Comparison of ENCODE assay signal across 2 cellular contexts in the genomic region with DNA sequence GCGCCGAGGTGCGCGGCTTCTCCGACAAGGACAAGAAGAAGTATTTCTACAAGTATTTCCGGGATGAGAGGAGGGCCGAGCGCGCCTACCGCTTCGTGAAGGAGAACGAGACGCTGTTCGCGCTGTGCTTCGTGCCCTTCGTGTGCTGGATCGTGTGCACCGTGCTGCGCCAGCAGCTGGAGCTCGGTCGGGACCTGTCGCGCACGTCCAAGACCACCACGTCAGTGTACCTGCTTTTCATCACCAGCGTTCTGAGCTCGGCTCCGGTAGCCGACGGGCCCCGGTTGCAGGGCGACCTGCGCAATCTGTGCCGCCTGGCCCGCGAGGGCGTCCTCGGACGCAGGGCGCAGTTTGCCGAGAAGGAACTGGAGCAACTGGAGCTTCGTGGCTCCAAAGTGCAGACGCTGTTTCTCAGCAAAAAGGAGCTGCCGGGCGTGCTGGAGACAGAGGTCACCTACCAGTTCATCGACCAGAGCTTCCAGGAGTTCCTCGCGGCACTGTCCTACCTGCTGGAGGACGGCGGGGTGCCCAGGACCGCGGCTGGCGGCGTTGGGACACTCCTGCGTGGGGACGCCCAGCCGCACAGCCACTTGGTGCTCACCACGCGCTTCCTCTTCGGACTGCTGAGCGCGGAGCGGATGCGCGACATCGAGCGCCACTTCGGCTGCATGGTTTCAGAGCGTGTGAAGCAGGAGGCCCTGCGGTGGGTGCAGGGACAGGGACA.
TF ChIP-seq lines count a peak whose summit lies in the region.

No MANE protein-coding gene starts in this region.

TF ChIP-seq in SK-N-SH, 30 proteins besides CTCF, POLR2A, EP300 and RAD21 (continued from another document):
- no peak for TF ChIP-seq RXRA (IDR thresholded peaks at IDR 0.05; ENCODE audit: borderline replicate concordance, low read depth)
- TF ChIP-seq GABPA (IDR thresholded peaks at IDR 0.05; ENCODE audit: low read depth), result no peak
- TF ChIP-seq FOXJ3 (CRISPR knock-in tag; IDR thresholded peaks at IDR 0.05), result no peak
- no peak for TF ChIP-seq GATA2 (CRISPR knock-in tag; IDR thresholded peaks at IDR 0.05)
- TF ChIP-seq, protein P1, sequence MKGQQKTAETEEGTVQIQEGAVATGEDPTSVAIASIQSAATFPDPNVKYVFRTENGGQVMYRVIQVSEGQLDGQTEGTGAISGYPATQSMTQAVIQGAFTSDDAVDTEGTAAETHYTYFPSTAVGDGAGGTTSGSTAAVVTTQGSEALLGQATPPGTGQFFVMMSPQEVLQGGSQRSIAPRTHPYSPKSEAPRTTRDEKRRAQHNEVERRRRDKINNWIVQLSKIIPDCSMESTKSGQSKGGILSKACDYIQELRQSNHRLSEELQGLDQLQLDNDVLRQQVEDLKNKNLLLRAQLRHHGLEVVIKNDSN (IDR thresholded peaks at IDR 0.05; ENCODE audit: borderline replicate concordance, low read depth), result no peak
- no peak for TF ChIP-seq NRF1 (IDR thresholded peaks at IDR 0.05; ENCODE audit: low read depth, low read length)
- TF ChIP-seq MEF2A (IDR thresholded peaks at IDR 0.05; ENCODE audit: borderline replicate concordance, low read depth), result no peak
- TF ChIP-seq POLR2AphosphoS5 (IDR thresholded peaks at IDR 0.05; ENCODE audit: low read depth, low read length), result no peak
- no peak for TF ChIP-seq FOSL2 (IDR thresholded peaks at IDR 0.05; ENCODE audit: borderline replicate concordance, low read depth)
- TF ChIP-seq TCF12 (IDR thresholded peaks at IDR 0.05), result no peak
- TF ChIP-seq JUND (IDR thresholded peaks at IDR 0.05), result no peak
- no peak for TF ChIP-seq RFX5 (IDR thresholded peaks at IDR 0.05; ENCODE audit: low read length)
- TF ChIP-seq TEAD4 (IDR thresholded peaks at IDR 0.05; ENCODE audit: borderline replicate concordance, insufficient read depth), result no peak
- TF ChIP-seq ELF1 (IDR thresholded peaks at IDR 0.05), result no peak
- TF ChIP-seq SMC3 (IDR thresholded peaks at IDR 0.05; ENCODE audit: low read depth, low read length), result no peak
- TF ChIP-seq SIN3A (IDR thresholded peaks at IDR 0.05; ENCODE audit: borderline replicate concordance, low read depth, low read length), result no peak
- TF ChIP-seq TAF1 (IDR thresholded peaks at IDR 0.05; ENCODE audit: borderline replicate concordance, low read depth, low read length), result no peak
- TF ChIP-seq, protein P2, sequence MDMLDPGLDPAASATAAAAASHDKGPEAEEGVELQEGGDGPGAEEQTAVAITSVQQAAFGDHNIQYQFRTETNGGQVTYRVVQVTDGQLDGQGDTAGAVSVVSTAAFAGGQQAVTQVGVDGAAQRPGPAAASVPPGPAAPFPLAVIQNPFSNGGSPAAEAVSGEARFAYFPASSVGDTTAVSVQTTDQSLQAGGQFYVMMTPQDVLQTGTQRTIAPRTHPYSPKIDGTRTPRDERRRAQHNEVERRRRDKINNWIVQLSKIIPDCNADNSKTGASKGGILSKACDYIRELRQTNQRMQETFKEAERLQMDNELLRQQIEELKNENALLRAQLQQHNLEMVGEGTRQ (IDR thresholded peaks at IDR 0.05; ENCODE audit: borderline replicate concordance, low read depth, low read length), result no peak

TF ChIP-seq in SK-N-SH treated with all-trans-retinoic acid at 6 μM for 48 hours, 23 proteins besides CTCF, POLR2A, EP300 and RAD21 (continued from another document):
- no peak for TF ChIP-seq ARNTL (CRISPR knock-in tag; IDR thresholded peaks at IDR 0.05; ENCODE audit: borderline replicate concordance, low read depth)
- TF ChIP-seq, protein P3, sequence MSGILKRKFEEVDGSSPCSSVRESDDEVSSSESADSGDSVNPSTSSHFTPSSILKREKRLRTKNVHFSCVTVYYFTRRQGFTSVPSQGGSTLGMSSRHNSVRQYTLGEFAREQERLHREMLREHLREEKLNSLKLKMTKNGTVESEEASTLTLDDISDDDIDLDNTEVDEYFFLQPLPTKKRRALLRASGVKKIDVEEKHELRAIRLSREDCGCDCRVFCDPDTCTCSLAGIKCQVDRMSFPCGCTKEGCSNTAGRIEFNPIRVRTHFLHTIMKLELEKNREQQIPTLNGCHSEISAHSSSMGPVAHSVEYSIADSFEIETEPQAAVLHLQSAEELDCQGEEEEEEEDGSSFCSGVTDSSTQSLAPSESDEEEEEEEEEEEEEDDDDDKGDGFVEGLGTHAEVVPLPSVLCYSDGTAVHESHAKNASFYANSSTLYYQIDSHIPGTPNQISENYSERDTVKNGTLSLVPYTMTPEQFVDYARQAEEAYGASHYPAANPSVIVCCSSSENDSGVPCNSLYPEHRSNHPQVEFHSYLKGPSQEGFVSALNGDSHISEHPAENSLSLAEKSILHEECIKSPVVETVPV (CRISPR knock-in tag; IDR thresholded peaks at IDR 0.05), result no peak
- no peak for TF ChIP-seq ZNF565 (CRISPR knock-in tag; conservative IDR thresholded peaks at IDR 0.05; ENCODE audit: low read depth)
- TF ChIP-seq PPARA (CRISPR knock-in tag; IDR thresholded peaks at IDR 0.05; ENCODE audit: borderline replicate concordance), result no peak
- TF ChIP-seq TOX (CRISPR knock-in tag; IDR thresholded peaks at IDR 0.05; ENCODE audit: borderline replicate concordance), result no peak
- TF ChIP-seq ZNF70 (CRISPR knock-in tag; IDR thresholded peaks at IDR 0.05), result no peak
- TF ChIP-seq ZFP30 (CRISPR knock-in tag; IDR thresholded peaks at IDR 0.05), result no peak
- TF ChIP-seq, protein P4, sequence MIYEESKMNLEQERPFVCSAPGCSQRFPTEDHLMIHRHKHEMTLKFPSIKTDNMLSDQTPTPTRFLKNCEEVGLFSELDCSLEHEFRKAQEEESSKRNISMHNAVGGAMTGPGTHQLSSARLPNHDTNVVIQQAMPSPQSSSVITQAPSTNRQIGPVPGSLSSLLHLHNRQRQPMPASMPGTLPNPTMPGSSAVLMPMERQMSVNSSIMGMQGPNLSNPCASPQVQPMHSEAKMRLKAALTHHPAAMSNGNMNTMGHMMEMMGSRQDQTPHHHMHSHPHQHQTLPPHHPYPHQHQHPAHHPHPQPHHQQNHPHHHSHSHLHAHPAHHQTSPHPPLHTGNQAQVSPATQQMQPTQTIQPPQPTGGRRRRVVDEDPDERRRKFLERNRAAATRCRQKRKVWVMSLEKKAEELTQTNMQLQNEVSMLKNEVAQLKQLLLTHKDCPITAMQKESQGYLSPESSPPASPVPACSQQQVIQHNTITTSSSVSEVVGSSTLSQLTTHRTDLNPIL (CRISPR knock-in tag; IDR thresholded peaks at IDR 0.05; ENCODE audit: low read depth), result no peak
- no peak for TF ChIP-seq GLIS3 (CRISPR knock-in tag; IDR thresholded peaks at IDR 0.05)
- no peak for TF ChIP-seq ISL1 (CRISPR knock-in tag; IDR thresholded peaks at IDR 0.05)
- no peak for TF ChIP-seq ZFP3 (CRISPR knock-in tag; IDR thresholded peaks at IDR 0.05)
- no peak for TF ChIP-seq SNAI2 (CRISPR knock-in tag; IDR thresholded peaks at IDR 0.05)
- no peak for TF ChIP-seq TCF4 (CRISPR knock-in tag; IDR thresholded peaks at IDR 0.05; ENCODE audit: borderline replicate concordance)
- no peak for TF ChIP-seq BACH2 (CRISPR knock-in tag; IDR thresholded peaks at IDR 0.05; ENCODE audit: borderline replicate concordance)
